ENCODE assay signal across 13 cellular contexts in genomic region chr7:138468244-138469123, GRCh38. TPM values are rescaled to one million over a fixed set of nuclear protein-coding genes. Genes with fewer than 3 reads are reported as not detected.
A peak's percentile ranks its signal among the peaks of the same experiment; 100 is the strongest.
DNase-seq lines count a peak whose midpoint lies in the region; ATAC-seq, FAIRE-seq and TF ChIP-seq lines count a peak whose summit lies in the region.
"Had no signal": no experiment of that assay in that cellular context is flagged by ENCODE, and none has a peak within 500 bp of the region (broad histone marks: within the 10 kb centered on the region; RNA-seq: fewer than 3 reads in every experiment).

No MANE protein-coding gene starts in this region.

- H3K36me3 ChIP-seq in adrenal gland (replicated peaks in 1 of 2) (no peaks in the 10 kb centered on the region), pancreas (no peaks in the 10 kb centered on the region)
- H3K36me3 ChIP-seq: uterus had no signal

- ATAC-seq in right cardiac atrium = peak; percentile 79 to 87
- ATAC-seq in pancreas = peak; percentile 95 to 99 (median 96)
- ATAC-seq in GM18858 (IDR thresholded peaks at IDR 0.05; ENCODE audit: unreplicated experiment) = no peak
- no peak for ATAC-seq in GM19023 (IDR thresholded peaks at IDR 0.05; ENCODE audit: unreplicated experiment)
- ATAC-seq: activated CD4-positive, CD25-positive, alpha-beta regulatory T cell treated with anti-CD3 and anti-CD28 coated beads, Interleukin-2, amount 50 U/mL, for 24 hours; activated naive CD8-positive, alpha-beta T cell treated with anti-CD3 and anti-CD28 coated beads, Interleukin-2, amount 50 U/mL, for 24 hours had no signal

- no peak for TF ChIP-seq POLR2A in adrenal gland (IDR thresholded peaks at IDR 0.05)

- H3K27me3 ChIP-seq in adrenal gland (no peaks in the 10 kb centered on the region), right cardiac atrium (ENCODE audit: control insufficient read depth, insufficient read depth) (no peaks in the 10 kb centered on the region), pancreas (no peaks in the 10 kb centered on the region)
- H3K27me3 ChIP-seq: uterus had no signal

- 66 to 74% (median 74%) methylated on average over 5 of the region's 5 CpGs for WGBS in adrenal gland, 4 donors
- 69% methylated on average over 5 of the region's 5 CpGs for WGBS in right cardiac atrium
- WGBS in pancreas, 2 donors = 35 to 46% methylated on average over 5 of the region's 5 CpGs

- H3K9me3 ChIP-seq in adrenal gland (replicated peaks in 1 of 3) = no peaks in the 10 kb centered on the region
- no peaks in the 10 kb centered on the region for H3K9me3 ChIP-seq in right cardiac atrium (ENCODE audit: control insufficient read depth, low read length)
- no peaks in the 10 kb centered on the region for H3K9me3 ChIP-seq in pancreas
- H3K9me3 ChIP-seq: uterus had no signal

- DNase-seq in DMS53 treated with DMSO at 0.1 percent for 48 hours (lab: John Stamatoyannopoulos, UW; ENCODE audit: unreplicated experiment) (peak; percentile 41), adrenal gland (peak; percentile 38 to 70 (median 58)), right cardiac atrium (peak in 2 of 3 donors; percentile 39 to 65), pancreas (peak in 5 of 6 donors; percentile 69 to 84 (median 80)), NCI-H1436 treated with DMSO at 0.1 percent for 48 hours (lab: John Stamatoyannopoulos, UW) (no peak)
- DNase-seq in stimulated activated CD4-positive, alpha-beta T cell treated with anti-CD3 and anti-CD28 coated beads, Interleukin-2, amount 100 ng/mL, for 24 hours = no peak
- DNase-seq: activated naive CD8-positive, alpha-beta T cell treated with anti-CD3 and anti-CD28 coated beads, Interleukin-2, amount 50 U/mL, for 24 hours; dermis blood vessel endothelial cell; uterus had no signal

- H3K4me3 ChIP-seq in adrenal gland (no peak overlapping the region), right cardiac atrium (ENCODE audit: low read length) (no peak overlapping the region), pancreas (no peak overlapping the region)
- H3K4me3 ChIP-seq: uterus had no signal

- H3K4me1 ChIP-seq in adrenal gland (replicated peaks in 1 of 2) (peaks cover 43 to 66% of the 10 kb centered on the region in 2 donors), right cardiac atrium (ENCODE audit: control insufficient read depth, insufficient read depth, low read length) (peaks cover 1% of the 10 kb centered on the region), pancreas (peaks cover 14 to 63% (median 57%) of the 10 kb centered on the region in 3 donors)
- H3K4me1 ChIP-seq: uterus had no signal

- peak overlapping the region in 1 of 5 donors; percentile 6 for H3K27ac ChIP-seq in adrenal gland
- H3K27ac ChIP-seq in right cardiac atrium (ENCODE audit: low read length) = no peak overlapping the region
- H3K27ac ChIP-seq in pancreas = peak overlapping the region in 3 of 4 donors; percentile 39 to 55 (median 44)
- H3K27ac ChIP-seq: uterus had no signal

- intact Hi-C loops in adrenal gland (cut with DNase I) = loop anchor here in 1 of 2 donors (10.0 kb wide), 1 partner anchor 266 kb away; no protein-coding TSS in a partner anchor
- intact Hi-C loops in right cardiac atrium (cut with DNase I) = no loop called here
- intact Hi-C loops in pancreas (cut with DNase I) = no loop called here

- TF ChIP-seq CTCF in adrenal gland (IDR thresholded peaks at IDR 0.05) (no peak), pancreas (IDR thresholded peaks at IDR 0.05) (no peak)

- no peak for FAIRE-seq in pancreas (lab: Jason Lieb, UNC)
- FAIRE-seq: GM12892 had no signal

RNA-seq across cellular contexts. Expression of gene TRIM24, which starts 8.4 kb away (rescaled TPM):
- 100 to 1,000 TPM in 1 of 8 donors, 10 to 100 TPM in 7; 45.6 to 103 (median 60.8) TPM for total RNA-seq in adrenal gland
- 10 to 100 TPM; 22.7 to 81.1 (median 27.5) TPM for polyA plus RNA-seq in adrenal gland
- total RNA-seq in right cardiac atrium = 10 to 100 TPM; 15.0 to 18.7 (median 18.5) TPM
- 9.4 TPM for polyA plus RNA-seq in right cardiac atrium
- total RNA-seq in pancreas = 10 to 100 TPM; 10.6 to 19.2 (median 13.4) TPM
- 1 to 10 TPM; 4.4 to 5.4 TPM for polyA plus RNA-seq in pancreas

Comparison
In these comparisons a context has a peak if more than half of its experiments do, and no peak if none do; other contexts are left out.
1. DNase-seq: peak in DMS53 treated with DMSO at 0.1 percent for 48 hours (single experiment), adrenal gland (7 of 7), right cardiac atrium (2 of 3) and pancreas (5 of 6); none in NCI-H1436 treated with DMSO at 0.1 percent for 48 hours (single experiment) and stimulated activated CD4-positive, alpha-beta T cell treated with anti-CD3 and anti-CD28 coated beads, Interleukin-2, amount 100 ng/mL, for 24 hours (0 of 2).
2. ATAC-seq: peak in right cardiac atrium (2 of 2) and pancreas (4 of 4); none in GM18858 (single experiment) and GM19023 (single experiment).